ENCODE assay signal across 8 cellular contexts in genomic region chr9:134707031-134707680, GRCh38.
DNase-seq lines count a peak whose midpoint lies in the region; ATAC-seq, FAIRE-seq and TF ChIP-seq lines count a peak whose summit lies in the region.

No MANE protein-coding gene starts in this region.

- no peak overlapping the region for H2AFZ ChIP-seq in neural progenitor cell (replicated peaks)

- H3K79me2 ChIP-seq in neural progenitor cell (ENCODE audit: low read depth): no peaks in the 10 kb centered on the region

- H3K4me3 Mint-ChIP-seq in neural progenitor cell (no peak overlapping the region), Caco-2 (ENCODE audit: unreplicated experiment) (no peak overlapping the region)

- no peak overlapping the region for H3K27ac ChIP-seq in neural progenitor cell

- H3K27ac Mint-ChIP-seq in neural progenitor cell: peak overlapping the region; percentile 53
- no peak overlapping the region for H3K27ac Mint-ChIP-seq in Caco-2 (ENCODE audit: unreplicated experiment)

- no peaks in the 10 kb centered on the region; the same call in 1 of the 2 replicates for H3K36me3 ChIP-seq in BE2C
- no peaks in the 10 kb centered on the region for H3K36me3 ChIP-seq in neural progenitor cell
- no peaks in the 10 kb centered on the region for H3K36me3 ChIP-seq in Caco-2 (ENCODE audit: control insufficient read depth, insufficient read depth, low read length)

- BruUV-seq in Caco-2 (replicated peaks; lab: Mats Ljungman, UMichigan): no TSS peak

- no peaks in the 10 kb centered on the region for H4K20me1 ChIP-seq in neural progenitor cell (ENCODE audit: low read depth)

- no peaks in the 10 kb centered on the region for H3K9me3 ChIP-seq in BE2C
- H3K9me3 ChIP-seq in neural progenitor cell (ENCODE audit: low read depth): no peaks in the 10 kb centered on the region
- H3K9me3 ChIP-seq in Caco-2: no peaks in the 10 kb centered on the region

- no peak overlapping the region for H3K9ac ChIP-seq in neural progenitor cell

- CTCF ChIA-PET in Caco-2 (lab: Charles Lee): interaction anchor here (0.5 to 1.5 kb wide), 2 partner anchors 9 to 94 kb away, joined by 3 to 4 read pairs; no protein-coding TSS in a partner anchor

- H3K4me2 ChIP-seq in neural progenitor cell: no peak overlapping the region

- H3K4me1 ChIP-seq in BE2C (peaks cover 58% of the 10 kb centered on the region), neural progenitor cell (no peaks in the 10 kb centered on the region), Caco-2 (no peaks in the 10 kb centered on the region)

- no peak for TF ChIP-seq POLR2A in GM12892 (IDR thresholded peaks at IDR 0.05; ENCODE audit: low read depth, low read length)

- no peaks in the 10 kb centered on the region for H3K27me3 ChIP-seq in BE2C
- H3K27me3 ChIP-seq in neural progenitor cell: no peaks in the 10 kb centered on the region
- no peaks in the 10 kb centered on the region for H3K27me3 ChIP-seq in Caco-2 (replicated peaks; ENCODE audit: control insufficient read depth, insufficient read depth, low read length)

- FAIRE-seq in GM12892 (lab: Jason Lieb, UNC): no peak

- H3K27me3 Mint-ChIP-seq in neural progenitor cell (ENCODE audit: insufficient read depth, low read depth) (peaks cover 6% of the 10 kb centered on the region), Caco-2 (ENCODE audit: insufficient read depth, unreplicated experiment) (no peaks in the 10 kb centered on the region)

- DNase-seq in BE2C (peak; percentile 97), NCI-H2227 treated with DMSO at 0.1 percent for 48 hours (lab: John Stamatoyannopoulos, UW) (peak; percentile 24), neural progenitor cell (ENCODE audit: low spot score) (no peak), Caco-2 (no peak), GM12892 (ENCODE audit: insufficient read length) (no peak)
- no peak for DNase-seq in stimulated activated naive CD8-positive, alpha-beta T cell treated with anti-CD3 and anti-CD28 coated beads, Interleukin-15, Interleukin-2, amounts not matched to agents 100 U/mL and 50 U/mL, for 24 hours

- POLR2A ChIA-PET in Caco-2 (lab: Charles Lee): no interaction called here

- H3F3A ChIP-seq in neural progenitor cell (ENCODE audit: low read depth): no peaks in the 10 kb centered on the region

- no peaks in the 10 kb centered on the region for H3K9me3 Mint-ChIP-seq in neural progenitor cell
- no peaks in the 10 kb centered on the region for H3K9me3 Mint-ChIP-seq in Caco-2 (ENCODE audit: unreplicated experiment)

- peaks cover 12% of the 10 kb centered on the region for H3K4me1 Mint-ChIP-seq in neural progenitor cell
- H3K4me1 Mint-ChIP-seq in Caco-2 (ENCODE audit: low read depth, unreplicated experiment): no peaks in the 10 kb centered on the region

- H3K36me3 Mint-ChIP-seq in neural progenitor cell (no peaks in the 10 kb centered on the region), Caco-2 (ENCODE audit: insufficient read depth, unreplicated experiment) (no peaks in the 10 kb centered on the region)

- TF ChIP-seq CTCF in BE2C (IDR thresholded peaks at IDR 0.05; ENCODE audit: low read depth, low read length) (no peak), neural progenitor cell (IDR thresholded peaks at IDR 0.05) (no peak), Caco-2 (IDR thresholded peaks at IDR 0.05; ENCODE audit: insufficient read depth in 1 of 2, low read depth in 1 of 2, low read length in 1 of 2, severe bottlenecking in 1 of 2, unreplicated experiment in 1 of 2) (no peak)

- intact Hi-C loops in Caco-2 (cut with micrococcal nuclease; ENCODE audit: unreplicated experiment): no loop called here

- H3K4me3 ChIP-seq in BE2C (ENCODE audit: low read depth, low read length) (peak overlapping the region; percentile 5; the same call in 1 of the 2 replicates), neural progenitor cell (no peak overlapping the region), Caco-2 (ENCODE audit: low read depth, low read length) (no peak overlapping the region)

- ATAC-seq in esophagus mucosa (peak; percentile 15), GM18909 (IDR thresholded peaks at IDR 0.05; ENCODE audit: poor library complexity, unreplicated experiment) (no peak)
- ATAC-seq in stimulated activated naive CD8-positive, alpha-beta T cell treated with anti-CD3 and anti-CD28 coated beads, Interleukin-15, Interleukin-2, amounts not matched to agents 100 U/mL and 50 U/mL, for 24 hours: no peak

Comparison
In these comparisons a context has a peak if more than half of its experiments do, and no peak if none do; other contexts are left out.
1. DNase-seq: peak in BE2C (single experiment) and NCI-H2227 treated with DMSO at 0.1 percent for 48 hours (single experiment); none in neural progenitor cell (single experiment), Caco-2 (0 of 2), GM12892 (single experiment) and stimulated activated naive CD8-positive, alpha-beta T cell treated with anti-CD3 and anti-CD28 coated beads, Interleukin-15, Interleukin-2, amounts not matched to agents 100 U/mL and 50 U/mL, for 24 hours (single experiment).